ENCODE assay signal across 1 cellular context in the genomic region with DNA sequence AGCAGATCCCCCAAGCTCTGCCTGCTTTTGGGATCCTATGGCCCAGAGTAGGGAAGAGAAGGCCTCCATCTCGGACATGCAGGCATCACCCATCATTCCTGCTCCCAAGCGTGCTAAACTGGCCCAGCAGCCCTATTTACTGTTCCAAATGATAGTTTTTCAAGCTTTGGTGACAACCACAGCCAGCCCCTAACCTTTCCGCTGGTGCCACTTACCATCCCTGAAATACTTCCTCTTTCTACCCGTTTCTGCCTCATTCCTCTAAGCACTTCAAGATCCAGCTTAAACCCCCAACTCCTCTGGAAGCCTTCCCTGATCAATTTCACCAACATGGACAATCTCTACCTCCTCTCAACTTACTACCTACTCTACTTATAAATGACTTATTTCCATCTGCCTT.
TF ChIP-seq lines count a peak whose summit lies in the region.

No MANE protein-coding gene starts in this region.

TF ChIP-seq in GM12878, 131 proteins besides CTCF, POLR2A, EP300 and RAD21 (continued from another document):
- TF ChIP-seq, protein P1, sequence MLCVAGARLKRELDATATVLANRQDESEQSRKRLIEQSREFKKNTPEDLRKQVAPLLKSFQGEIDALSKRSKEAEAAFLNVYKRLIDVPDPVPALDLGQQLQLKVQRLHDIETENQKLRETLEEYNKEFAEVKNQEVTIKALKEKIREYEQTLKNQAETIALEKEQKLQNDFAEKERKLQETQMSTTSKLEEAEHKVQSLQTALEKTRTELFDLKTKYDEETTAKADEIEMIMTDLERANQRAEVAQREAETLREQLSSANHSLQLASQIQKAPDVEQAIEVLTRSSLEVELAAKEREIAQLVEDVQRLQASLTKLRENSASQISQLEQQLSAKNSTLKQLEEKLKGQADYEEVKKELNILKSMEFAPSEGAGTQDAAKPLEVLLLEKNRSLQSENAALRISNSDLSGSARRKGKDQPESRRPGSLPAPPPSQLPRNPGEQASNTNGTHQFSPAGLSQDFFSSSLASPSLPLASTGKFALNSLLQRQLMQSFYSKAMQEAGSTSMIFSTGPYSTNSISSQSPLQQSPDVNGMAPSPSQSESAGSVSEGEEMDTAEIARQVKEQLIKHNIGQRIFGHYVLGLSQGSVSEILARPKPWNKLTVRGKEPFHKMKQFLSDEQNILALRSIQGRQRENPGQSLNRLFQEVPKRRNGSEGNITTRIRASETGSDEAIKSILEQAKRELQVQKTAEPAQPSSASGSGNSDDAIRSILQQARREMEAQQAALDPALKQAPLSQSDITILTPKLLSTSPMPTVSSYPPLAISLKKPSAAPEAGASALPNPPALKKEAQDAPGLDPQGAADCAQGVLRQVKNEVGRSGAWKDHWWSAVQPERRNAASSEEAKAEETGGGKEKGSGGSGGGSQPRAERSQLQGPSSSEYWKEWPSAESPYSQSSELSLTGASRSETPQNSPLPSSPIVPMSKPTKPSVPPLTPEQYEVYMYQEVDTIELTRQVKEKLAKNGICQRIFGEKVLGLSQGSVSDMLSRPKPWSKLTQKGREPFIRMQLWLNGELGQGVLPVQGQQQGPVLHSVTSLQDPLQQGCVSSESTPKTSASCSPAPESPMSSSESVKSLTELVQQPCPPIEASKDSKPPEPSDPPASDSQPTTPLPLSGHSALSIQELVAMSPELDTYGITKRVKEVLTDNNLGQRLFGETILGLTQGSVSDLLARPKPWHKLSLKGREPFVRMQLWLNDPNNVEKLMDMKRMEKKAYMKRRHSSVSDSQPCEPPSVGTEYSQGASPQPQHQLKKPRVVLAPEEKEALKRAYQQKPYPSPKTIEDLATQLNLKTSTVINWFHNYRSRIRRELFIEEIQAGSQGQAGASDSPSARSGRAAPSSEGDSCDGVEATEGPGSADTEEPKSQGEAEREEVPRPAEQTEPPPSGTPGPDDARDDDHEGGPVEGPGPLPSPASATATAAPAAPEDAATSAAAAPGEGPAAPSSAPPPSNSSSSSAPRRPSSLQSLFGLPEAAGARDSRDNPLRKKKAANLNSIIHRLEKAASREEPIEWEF (IDR thresholded peaks at IDR 0.05; ENCODE audit: insufficient replicate concordance, low read depth, low read length): no peak
- TF ChIP-seq, protein P2, sequence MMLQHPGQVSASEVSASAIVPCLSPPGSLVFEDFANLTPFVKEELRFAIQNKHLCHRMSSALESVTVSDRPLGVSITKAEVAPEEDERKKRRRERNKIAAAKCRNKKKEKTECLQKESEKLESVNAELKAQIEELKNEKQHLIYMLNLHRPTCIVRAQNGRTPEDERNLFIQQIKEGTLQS (IDR thresholded peaks at IDR 0.05; ENCODE audit: borderline replicate concordance, extremely low read depth, low read depth, low read length): no peak
- TF ChIP-seq, protein P3, sequence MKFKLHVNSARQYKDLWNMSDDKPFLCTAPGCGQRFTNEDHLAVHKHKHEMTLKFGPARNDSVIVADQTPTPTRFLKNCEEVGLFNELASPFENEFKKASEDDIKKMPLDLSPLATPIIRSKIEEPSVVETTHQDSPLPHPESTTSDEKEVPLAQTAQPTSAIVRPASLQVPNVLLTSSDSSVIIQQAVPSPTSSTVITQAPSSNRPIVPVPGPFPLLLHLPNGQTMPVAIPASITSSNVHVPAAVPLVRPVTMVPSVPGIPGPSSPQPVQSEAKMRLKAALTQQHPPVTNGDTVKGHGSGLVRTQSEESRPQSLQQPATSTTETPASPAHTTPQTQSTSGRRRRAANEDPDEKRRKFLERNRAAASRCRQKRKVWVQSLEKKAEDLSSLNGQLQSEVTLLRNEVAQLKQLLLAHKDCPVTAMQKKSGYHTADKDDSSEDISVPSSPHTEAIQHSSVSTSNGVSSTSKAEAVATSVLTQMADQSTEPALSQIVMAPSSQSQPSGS (IDR thresholded peaks at IDR 0.05; ENCODE audit: low read length): no peak
- TF ChIP-seq HDAC6 (IDR thresholded peaks at IDR 0.05; ENCODE audit: unreplicated experiment): no peak
- TF ChIP-seq POLR2AphosphoS5 (IDR thresholded peaks at IDR 0.05; ENCODE audit: low read length): no peak
- no peak for TF ChIP-seq CEBPB (IDR thresholded peaks at IDR 0.05; ENCODE audit: borderline replicate concordance in 1 of 2, low read depth in 2 of 2, low read length in 2 of 2)
- no peak for TF ChIP-seq PML (IDR thresholded peaks at IDR 0.05; ENCODE audit: low read length)
- no peak for TF ChIP-seq CBX5 (IDR thresholded peaks at IDR 0.05; ENCODE audit: low read depth)
